In genomic region chr18:62420513-62421209, GRCh38 we compare ENCODE assay signal across 9 cellular contexts.
DNase-seq lines count a peak whose midpoint lies in the region; ATAC-seq, FAIRE-seq and TF ChIP-seq lines count a peak whose summit lies in the region.
"Had no signal": no experiment of that assay in that cellular context is flagged by ENCODE, and none has a peak within 500 bp of the region (broad histone marks: within the 10 kb centered on the region; RNA-seq: fewer than 3 reads in every experiment).

No MANE protein-coding gene starts in this region.

- H3K9me3 Mint-ChIP-seq in activated CD8-positive, alpha-beta T cell treated with anti-CD3 and anti-CD28 coated beads for 36 hours = peaks cover 10% of the 10 kb centered on the region

- DNase-seq in DMS53 treated with DMSO at 0.1 percent for 48 hours (lab: John Stamatoyannopoulos, UW; ENCODE audit: unreplicated experiment) (peak; percentile 84), epithelial cell of prostate (ENCODE audit: low read depth, low spot score) (peak; percentile 59), small intestine (peak; percentile 96), coronary artery (ENCODE audit: low spot score) (no peak), NK-92 (lab: John Stamatoyannopoulos, UW; ENCODE audit: unreplicated experiment) (no peak)
- DNase-seq in activated CD8-positive, alpha-beta T cell treated with anti-CD3 and anti-CD28 coated beads for 36 hours = peak; percentile 88

- H3K27me3 Mint-ChIP-seq in activated CD8-positive, alpha-beta T cell treated with anti-CD3 and anti-CD28 coated beads for 36 hours = peaks cover 1% of the 10 kb centered on the region

- CTCF ChIA-PET in activated CD8-positive, alpha-beta T cell treated with anti-CD3 and anti-CD28 coated beads for 36 hours (lab: Charles Lee) = interaction anchor here (0.6 to 2.4 kb wide), 16 partner anchors 9 to 156 kb away, joined by 3 to 16 read pairs (median 4); partner anchors contain the start of genes TNFRSF11A and ZCCHC2

- POLR2A ChIA-PET in activated CD8-positive, alpha-beta T cell treated with anti-CD3 and anti-CD28 coated beads for 36 hours (lab: Charles Lee) = interaction anchor here (0.6 to 1.1 kb wide), 3 partner anchors 22 to 102 kb away, joined by 3 to 6 read pairs (median 3); partner anchors contain the start of gene ZCCHC2

- peaks cover 34% of the 10 kb centered on the region for H3K4me1 ChIP-seq in Loucy (ENCODE audit: insufficient read depth, low read length, poor library complexity, severe bottlenecking)
- H3K4me1 ChIP-seq in small intestine (ENCODE audit: control insufficient read depth in 2 of 2, insufficient read depth in 1 of 2, low read depth in 1 of 2, low read length in 1 of 2) = peaks cover 2 to 10% of the 10 kb centered on the region in 2 donors

- no peaks in the 10 kb centered on the region for H3K36me3 ChIP-seq in Loucy (ENCODE audit: insufficient read depth, low read length)
- no peaks in the 10 kb centered on the region for H3K36me3 ChIP-seq in small intestine (ENCODE audit: control insufficient read depth in 2 of 2, insufficient read depth in 2 of 2, low read length in 2 of 2)

- peak; percentile 86 for FAIRE-seq in small intestine (lab: Jason Lieb, UNC)

- no peaks in the 10 kb centered on the region for H3K79me2 ChIP-seq in Loucy (ENCODE audit: insufficient read depth, low read length)

- no peaks in the 10 kb centered on the region for H4K20me1 ChIP-seq in Loucy (ENCODE audit: insufficient read depth, low read length, poor library complexity, severe bottlenecking)

- H3K9me2 ChIP-seq in Loucy (replicated peaks; ENCODE audit: low read depth, low read length) = no peaks in the 10 kb centered on the region

- H3K9ac ChIP-seq in Loucy (ENCODE audit: low read depth, low read length, poor library complexity, severe bottlenecking) = peak overlapping the region; percentile 61
- H3K9ac ChIP-seq: KMS-11 had no signal

- H3K27ac ChIP-seq in epithelial cell of prostate (peak overlapping the region; percentile 73), small intestine (ENCODE audit: low read depth in 1 of 2, low read length in 1 of 2) (peak overlapping the region; percentile 73 to 91), coronary artery (peak overlapping the region in 1 of 2 donors; percentile 5)
- H3K27ac ChIP-seq: KMS-11 had no signal

- H3F3A ChIP-seq in Loucy (ENCODE audit: low read depth) = no peaks in the 10 kb centered on the region

- H3K4me2 ChIP-seq in Loucy (ENCODE audit: low read depth, low read length, poor library complexity, severe bottlenecking) = peak overlapping the region; percentile 74
- H3K4me2 ChIP-seq: KMS-11 had no signal

- WGBS in small intestine, 3 donors = 3 to 8% (median 5%) methylated on average over 9 of the region's 9 CpGs

- intact Hi-C loops in activated CD8-positive, alpha-beta T cell treated with anti-CD3 and anti-CD28 coated beads for 36 hours (cut with micrococcal nuclease) = loop anchor here (2.0 kb wide), 1 partner anchor 234 kb away; the partner anchor contains the start of genes PIGN and RELCH

- TF ChIP-seq CTCF in Loucy (conservative IDR thresholded peaks at IDR 0.05; ENCODE audit: low read length) = no peak
- TF ChIP-seq CTCF in activated CD8-positive, alpha-beta T cell treated with anti-CD3 and anti-CD28 coated beads for 36 hours (IDR thresholded peaks at IDR 0.05) = no peak
- TF ChIP-seq CTCF in coronary artery (IDR thresholded peaks at IDR 0.05) = no peak

- H3K4me3 ChIP-seq in Loucy (ENCODE audit: low read length, poor library complexity, severe bottlenecking) (peak overlapping the region; percentile 63), small intestine (ENCODE audit: low read depth in 1 of 2, low read length in 2 of 2) (no peak overlapping the region), coronary artery (no peak overlapping the region)

- peak overlapping the region; percentile 98 for H3K27ac Mint-ChIP-seq in activated CD8-positive, alpha-beta T cell treated with anti-CD3 and anti-CD28 coated beads for 36 hours

- H3K4me1 Mint-ChIP-seq in activated CD8-positive, alpha-beta T cell treated with anti-CD3 and anti-CD28 coated beads for 36 hours (ENCODE audit: low read depth) = peaks cover 52% of the 10 kb centered on the region

- peaks cover 15% of the 10 kb centered on the region for H3K36me3 Mint-ChIP-seq in activated CD8-positive, alpha-beta T cell treated with anti-CD3 and anti-CD28 coated beads for 36 hours (ENCODE audit: low read depth)

- ATAC-seq in GM21717 (IDR thresholded peaks at IDR 0.05; ENCODE audit: unreplicated experiment) = peak; percentile 98
- peak; percentile 96 for ATAC-seq in activated CD8-positive, alpha-beta T cell treated with anti-CD3 and anti-CD28 coated beads for 36 hours

- H3K9me3 ChIP-seq in Loucy (ENCODE audit: insufficient read depth, low read depth, low read length) (no peaks in the 10 kb centered on the region), small intestine (ENCODE audit: control insufficient read depth, low read depth) (no peaks in the 10 kb centered on the region)

- H3K27me3 ChIP-seq in Loucy (ENCODE audit: insufficient read depth, low read length, poor library complexity, severe bottlenecking) (no peaks in the 10 kb centered on the region), small intestine (ENCODE audit: control insufficient read depth in 2 of 2, insufficient read depth in 2 of 2, low read length in 2 of 2) (no peaks in the 10 kb centered on the region)

- H3K4me3 Mint-ChIP-seq in activated CD8-positive, alpha-beta T cell treated with anti-CD3 and anti-CD28 coated beads for 36 hours = peak overlapping the region; percentile 63

- H2AFZ ChIP-seq in Loucy (ENCODE audit: low read length) = peak overlapping the region; percentile 88

Comparison
In these comparisons a context has a peak if more than half of its experiments do, and no peak if none do; other contexts are left out.
1. DNase-seq: peak in DMS53 treated with DMSO at 0.1 percent for 48 hours (single experiment), activated CD8-positive, alpha-beta T cell treated with anti-CD3 and anti-CD28 coated beads for 36 hours (single experiment), epithelial cell of prostate (single experiment) and small intestine (single experiment); none in coronary artery (single experiment) and NK-92 (single experiment).